In the genomic region with DNA sequence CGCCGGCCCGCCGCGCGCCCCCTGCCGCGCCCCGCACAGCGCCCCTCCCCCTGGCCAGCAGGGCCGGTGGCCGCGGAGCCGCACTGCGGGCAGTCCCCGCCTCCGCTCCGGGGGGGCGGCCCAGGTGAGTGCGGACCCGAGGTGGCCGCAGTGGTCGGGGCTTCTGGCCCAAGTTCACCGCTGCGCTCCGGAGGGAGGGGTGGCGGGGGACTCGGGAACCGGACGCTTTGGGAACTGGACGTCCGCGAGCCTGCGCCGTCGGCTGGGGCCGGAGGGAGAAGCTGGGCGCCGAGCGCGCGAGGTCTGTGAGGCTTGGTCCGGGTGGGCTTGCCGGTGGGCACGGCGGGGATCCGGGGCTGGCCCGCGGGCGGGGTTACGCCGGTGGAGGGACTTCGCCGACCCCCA, we compare ENCODE assay signal across 1 cellular context.
TF ChIP-seq lines count a peak whose summit lies in the region.

No MANE protein-coding gene starts in this region.

TF ChIP-seq in HepG2, 621 proteins besides CTCF, POLR2A, EP300 and RAD21 (continued from another document and continues in another):
- TF ChIP-seq UBTF (CRISPR knock-in tag; IDR thresholded peaks at IDR 0.05) (peak; percentile 59), ZNF777 (CRISPR knock-in tag; IDR thresholded peaks at IDR 0.05) (peak; percentile 96), ZNF589 (CRISPR knock-in tag; conservative IDR thresholded peaks at IDR 0.05) (0 out of 2 replicates have a peak, but pooled peaks have one; percentile 2), FOXP1 (IDR thresholded peaks at IDR 0.05) (no peak), FOXP1 (CRISPR knock-in tag; IDR thresholded peaks at IDR 0.05) (no peak), TCF7L2 (IDR thresholded peaks at IDR 0.05; ENCODE audit: low read depth, low read length) (no peak), SP5 (CRISPR knock-in tag; IDR thresholded peaks at IDR 0.05; ENCODE audit: borderline replicate concordance, low read depth) (no peak), DBP (CRISPR knock-in tag; IDR thresholded peaks at IDR 0.05; ENCODE audit: not compliant biosample characterization) (no peak), ZNF546 (CRISPR knock-in tag; conservative IDR thresholded peaks at IDR 0.05) (0 out of 2 replicates have a peak, but pooled peaks have one; percentile 20), RFX3 (CRISPR knock-in tag; IDR thresholded peaks at IDR 0.05) (no peak), HNF4G (IDR thresholded peaks at IDR 0.05; ENCODE audit: borderline replicate concordance, low read depth, low read length) (no peak), HNF4G (CRISPR knock-in tag; IDR thresholded peaks at IDR 0.05; ENCODE audit: borderline replicate concordance, low read depth) (no peak), ZNF350 (CRISPR knock-in tag; IDR thresholded peaks at IDR 0.05; ENCODE audit: borderline replicate concordance, low read depth) (0 out of 2 replicates have a peak, but pooled peaks have one; percentile 23), ZFX (CRISPR knock-in tag; IDR thresholded peaks at IDR 0.05; ENCODE audit: low read depth) (peak; percentile 55), RARA (CRISPR knock-in tag; IDR thresholded peaks at IDR 0.05) (no peak), ZNF772 (CRISPR knock-in tag; IDR thresholded peaks at IDR 0.05) (no peak), ZNF543 (CRISPR knock-in tag; IDR thresholded peaks at IDR 0.05) (peak; percentile 77; the same call in 1 of the 2 replicates), ZFAT (CRISPR knock-in tag; conservative IDR thresholded peaks at IDR 0.05) (no peak), ZNF335 (CRISPR knock-in tag; IDR thresholded peaks at IDR 0.05) (no peak), KMT2A (CRISPR knock-in tag; IDR thresholded peaks at IDR 0.05) (no peak; the same call in 1 of the 2 replicates), POGK (CRISPR knock-in tag; conservative IDR thresholded peaks at IDR 0.05) (no peak; the same call in 1 of the 2 replicates), ZNF484 (CRISPR knock-in tag; IDR thresholded peaks at IDR 0.05; ENCODE audit: borderline replicate concordance, low read depth) (no peak)
- TF ChIP-seq, protein P1, sequence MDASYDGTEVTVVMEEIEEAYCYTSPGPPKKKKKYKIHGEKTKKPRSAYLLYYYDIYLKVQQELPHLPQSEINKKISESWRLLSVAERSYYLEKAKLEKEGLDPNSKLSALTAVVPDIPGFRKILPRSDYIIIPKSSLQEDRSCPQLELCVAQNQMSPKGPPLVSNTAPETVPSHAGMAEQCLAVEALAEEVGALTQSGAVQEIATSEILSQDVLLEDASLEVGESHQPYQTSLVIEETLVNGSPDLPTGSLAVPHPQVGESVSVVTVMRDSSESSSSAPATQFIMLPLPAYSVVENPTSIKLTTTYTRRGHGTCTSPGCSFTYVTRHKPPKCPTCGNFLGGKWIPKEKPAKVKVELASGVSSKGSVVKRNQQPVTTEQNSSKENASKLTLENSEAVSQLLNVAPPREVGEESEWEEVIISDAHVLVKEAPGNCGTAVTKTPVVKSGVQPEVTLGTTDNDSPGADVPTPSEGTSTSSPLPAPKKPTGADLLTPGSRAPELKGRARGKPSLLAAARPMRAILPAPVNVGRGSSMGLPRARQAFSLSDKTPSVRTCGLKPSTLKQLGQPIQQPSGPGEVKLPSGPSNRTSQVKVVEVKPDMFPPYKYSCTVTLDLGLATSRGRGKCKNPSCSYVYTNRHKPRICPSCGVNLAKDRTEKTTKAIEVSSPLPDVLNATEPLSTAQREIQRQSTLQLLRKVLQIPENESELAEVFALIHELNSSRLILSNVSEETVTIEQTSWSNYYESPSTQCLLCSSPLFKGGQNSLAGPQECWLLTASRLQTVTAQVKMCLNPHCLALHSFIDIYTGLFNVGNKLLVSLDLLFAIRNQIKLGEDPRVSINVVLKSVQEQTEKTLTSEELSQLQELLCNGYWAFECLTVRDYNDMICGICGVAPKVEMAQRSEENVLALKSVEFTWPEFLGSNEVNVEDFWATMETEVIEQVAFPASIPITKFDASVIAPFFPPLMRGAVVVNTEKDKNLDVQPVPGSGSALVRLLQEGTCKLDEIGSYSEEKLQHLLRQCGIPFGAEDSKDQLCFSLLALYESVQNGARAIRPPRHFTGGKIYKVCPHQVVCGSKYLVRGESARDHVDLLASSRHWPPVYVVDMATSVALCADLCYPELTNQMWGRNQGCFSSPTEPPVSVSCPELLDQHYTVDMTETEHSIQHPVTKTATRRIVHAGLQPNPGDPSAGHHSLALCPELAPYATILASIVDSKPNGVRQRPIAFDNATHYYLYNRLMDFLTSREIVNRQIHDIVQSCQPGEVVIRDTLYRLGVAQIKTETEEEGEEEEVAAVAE (CRISPR knock-in tag; IDR thresholded peaks at IDR 0.05; ENCODE audit: borderline replicate concordance) = no peak
- TF ChIP-seq, protein P2, sequence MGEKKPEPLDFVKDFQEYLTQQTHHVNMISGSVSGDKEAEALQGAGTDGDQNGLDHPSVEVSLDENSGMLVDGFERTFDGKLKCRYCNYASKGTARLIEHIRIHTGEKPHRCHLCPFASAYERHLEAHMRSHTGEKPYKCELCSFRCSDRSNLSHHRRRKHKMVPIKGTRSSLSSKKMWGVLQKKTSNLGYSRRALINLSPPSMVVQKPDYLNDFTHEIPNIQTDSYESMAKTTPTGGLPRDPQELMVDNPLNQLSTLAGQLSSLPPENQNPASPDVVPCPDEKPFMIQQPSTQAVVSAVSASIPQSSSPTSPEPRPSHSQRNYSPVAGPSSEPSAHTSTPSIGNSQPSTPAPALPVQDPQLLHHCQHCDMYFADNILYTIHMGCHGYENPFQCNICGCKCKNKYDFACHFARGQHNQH (CRISPR knock-in tag; IDR thresholded peaks at IDR 0.05) = peak; percentile 17; the same call in 1 of the 2 replicates
- TF ChIP-seq, protein P3, sequence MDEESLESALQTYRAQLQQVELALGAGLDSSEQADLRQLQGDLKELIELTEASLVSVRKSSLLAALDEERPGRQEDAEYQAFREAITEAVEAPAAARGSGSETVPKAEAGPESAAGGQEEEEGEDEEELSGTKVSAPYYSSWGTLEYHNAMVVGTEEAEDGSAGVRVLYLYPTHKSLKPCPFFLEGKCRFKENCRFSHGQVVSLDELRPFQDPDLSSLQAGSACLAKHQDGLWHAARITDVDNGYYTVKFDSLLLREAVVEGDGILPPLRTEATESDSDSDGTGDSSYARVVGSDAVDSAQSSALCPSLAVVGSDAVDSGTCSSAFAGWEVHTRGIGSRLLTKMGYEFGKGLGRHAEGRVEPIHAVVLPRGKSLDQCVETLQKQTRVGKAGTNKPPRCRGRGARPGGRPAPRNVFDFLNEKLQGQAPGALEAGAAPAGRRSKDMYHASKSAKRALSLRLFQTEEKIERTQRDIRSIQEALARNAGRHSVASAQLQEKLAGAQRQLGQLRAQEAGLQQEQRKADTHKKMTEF (CRISPR knock-in tag; IDR thresholded peaks at IDR 0.05) = no peak
- TF ChIP-seq, protein P4, sequence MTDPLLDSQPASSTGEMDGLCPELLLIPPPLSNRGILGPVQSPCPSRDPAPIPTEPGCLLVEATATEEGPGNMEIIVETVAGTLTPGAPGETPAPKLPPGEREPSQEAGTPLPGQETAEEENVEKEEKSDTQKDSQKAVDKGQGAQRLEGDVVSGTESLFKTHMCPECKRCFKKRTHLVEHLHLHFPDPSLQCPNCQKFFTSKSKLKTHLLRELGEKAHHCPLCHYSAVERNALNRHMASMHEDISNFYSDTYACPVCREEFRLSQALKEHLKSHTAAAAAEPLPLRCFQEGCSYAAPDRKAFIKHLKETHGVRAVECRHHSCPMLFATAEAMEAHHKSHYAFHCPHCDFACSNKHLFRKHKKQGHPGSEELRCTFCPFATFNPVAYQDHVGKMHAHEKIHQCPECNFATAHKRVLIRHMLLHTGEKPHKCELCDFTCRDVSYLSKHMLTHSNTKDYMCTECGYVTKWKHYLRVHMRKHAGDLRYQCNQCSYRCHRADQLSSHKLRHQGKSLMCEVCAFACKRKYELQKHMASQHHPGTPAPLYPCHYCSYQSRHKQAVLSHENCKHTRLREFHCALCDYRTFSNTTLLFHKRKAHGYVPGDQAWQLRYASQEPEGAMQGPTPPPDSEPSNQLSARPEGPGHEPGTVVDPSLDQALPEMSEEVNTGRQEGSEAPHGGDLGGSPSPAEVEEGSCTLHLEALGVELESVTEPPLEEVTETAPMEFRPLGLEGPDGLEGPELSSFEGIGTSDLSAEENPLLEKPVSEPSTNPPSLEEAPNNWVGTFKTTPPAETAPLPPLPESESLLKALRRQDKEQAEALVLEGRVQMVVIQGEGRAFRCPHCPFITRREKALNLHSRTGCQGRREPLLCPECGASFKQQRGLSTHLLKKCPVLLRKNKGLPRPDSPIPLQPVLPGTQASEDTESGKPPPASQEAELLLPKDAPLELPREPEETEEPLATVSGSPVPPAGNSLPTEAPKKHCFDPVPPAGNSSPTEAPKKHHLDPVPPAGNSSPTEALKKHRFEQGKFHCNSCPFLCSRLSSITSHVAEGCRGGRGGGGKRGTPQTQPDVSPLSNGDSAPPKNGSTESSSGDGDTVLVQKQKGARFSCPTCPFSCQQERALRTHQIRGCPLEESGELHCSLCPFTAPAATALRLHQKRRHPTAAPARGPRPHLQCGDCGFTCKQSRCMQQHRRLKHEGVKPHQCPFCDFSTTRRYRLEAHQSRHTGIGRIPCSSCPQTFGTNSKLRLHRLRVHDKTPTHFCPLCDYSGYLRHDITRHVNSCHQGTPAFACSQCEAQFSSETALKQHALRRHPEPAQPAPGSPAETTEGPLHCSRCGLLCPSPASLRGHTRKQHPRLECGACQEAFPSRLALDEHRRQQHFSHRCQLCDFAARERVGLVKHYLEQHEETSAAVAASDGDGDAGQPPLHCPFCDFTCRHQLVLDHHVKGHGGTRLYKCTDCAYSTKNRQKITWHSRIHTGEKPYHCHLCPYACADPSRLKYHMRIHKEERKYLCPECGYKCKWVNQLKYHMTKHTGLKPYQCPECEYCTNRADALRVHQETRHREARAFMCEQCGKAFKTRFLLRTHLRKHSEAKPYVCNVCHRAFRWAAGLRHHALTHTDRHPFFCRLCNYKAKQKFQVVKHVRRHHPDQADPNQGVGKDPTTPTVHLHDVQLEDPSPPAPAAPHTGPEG (CRISPR knock-in tag; IDR thresholded peaks at IDR 0.05) = no peak
- TF ChIP-seq, protein P5, sequence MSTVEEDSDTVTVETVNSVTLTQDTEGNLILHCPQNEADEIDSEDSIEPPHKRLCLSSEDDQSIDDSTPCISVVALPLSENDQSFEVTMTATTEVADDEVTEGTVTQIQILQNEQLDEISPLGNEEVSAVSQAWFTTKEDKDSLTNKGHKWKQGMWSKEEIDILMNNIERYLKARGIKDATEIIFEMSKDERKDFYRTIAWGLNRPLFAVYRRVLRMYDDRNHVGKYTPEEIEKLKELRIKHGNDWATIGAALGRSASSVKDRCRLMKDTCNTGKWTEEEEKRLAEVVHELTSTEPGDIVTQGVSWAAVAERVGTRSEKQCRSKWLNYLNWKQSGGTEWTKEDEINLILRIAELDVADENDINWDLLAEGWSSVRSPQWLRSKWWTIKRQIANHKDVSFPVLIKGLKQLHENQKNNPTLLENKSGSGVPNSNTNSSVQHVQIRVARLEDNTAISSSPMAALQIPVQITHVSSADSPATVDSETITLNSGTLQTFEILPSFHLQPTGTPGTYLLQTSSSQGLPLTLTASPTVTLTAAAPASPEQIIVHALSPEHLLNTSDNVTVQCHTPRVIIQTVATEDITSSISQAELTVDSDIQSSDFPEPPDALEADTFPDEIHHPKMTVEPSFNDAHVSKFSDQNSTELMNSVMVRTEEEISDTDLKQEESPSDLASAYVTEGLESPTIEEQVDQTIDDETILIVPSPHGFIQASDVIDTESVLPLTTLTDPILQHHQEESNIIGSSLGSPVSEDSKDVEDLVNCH (CRISPR knock-in tag; IDR thresholded peaks at IDR 0.05) = no peak
